In genomic region chr1:40476924-40477679, GRCh38 we compare ENCODE assay signal across 8 cellular contexts. TPM values are rescaled to one million over a fixed set of nuclear protein-coding genes. Genes with fewer than 3 reads are reported as not detected.
DNase-seq lines count a peak whose midpoint lies in the region; ATAC-seq and TF ChIP-seq lines count a peak whose summit lies in the region.

Gene ZFP69, plus strand, starts transcription at chr1:40477290. Its CDS starts 2,072 bp downstream, at chr1:40479362.

- ATAC-seq in HG02870 (IDR thresholded peaks at IDR 0.05; ENCODE audit: unreplicated experiment) (peak; percentile 58), lower lobe of right lung (peak; percentile 97)

- DNase-seq in GM12864 (ENCODE audit: low read depth) (no peak), NCI-H345 (lab: John Stamatoyannopoulos, UW) (peak; percentile 86), dermis blood vessel endothelial cell (peak; percentile 60), lower lobe of right lung (peak; percentile 85), SW 1271 (lab: John Stamatoyannopoulos, UW) (no peak)
- peak; percentile 40 to 42 for DNase-seq in activated CD4-positive, alpha-beta T cell treated with anti-CD3 and anti-CD28 coated beads, Interleukin-2, amount 50 U/mL, for 24 hours (ENCODE audit: low read depth in 1 of 2, low spot score in 1 of 2)
- peak in 2 of 3 donors; percentile 30 to 56 for DNase-seq in stimulated activated CD4-positive, alpha-beta T cell treated with anti-CD3 and anti-CD28 coated beads, TNF-alpha, amount 100 ng/mL, for 1 hour (ENCODE audit: low read depth in 3 of 3, low spot score in 1 of 3)

- TF ChIP-seq CTCF in GM12864 (IDR thresholded peaks at IDR 0.05; ENCODE audit: low read depth, low read length, missing control alignments) (no peak), lower lobe of right lung (IDR thresholded peaks at IDR 0.05) (no peak)

- intact Hi-C loops in lower lobe of right lung (cut with DNase I) = no loop called here

- H3K4me1 ChIP-seq in lower lobe of right lung = peaks cover 12% of the 10 kb centered on the region

- H3K36me3 ChIP-seq in lower lobe of right lung = no peaks in the 10 kb centered on the region

- H3K27ac ChIP-seq in lower lobe of right lung = peak within 1 kb of the TSS; percentile 77

- no peaks in the 10 kb centered on the region for H3K27me3 ChIP-seq in lower lobe of right lung (ENCODE audit: low read depth)

- peak within 1 kb of the TSS; percentile 78 for H3K4me3 ChIP-seq in GM12864 (ENCODE audit: low read depth, low read length)
- H3K4me3 ChIP-seq in lower lobe of right lung = peak within 1 kb of the TSS; percentile 93

- H3K9me3 ChIP-seq in lower lobe of right lung = peaks cover 19% of the 10 kb centered on the region

RNA-seq across cellular contexts. Expression of gene ZFP69, which starts in this region (rescaled TPM):
- total RNA-seq in dermis blood vessel endothelial cell (2.1 and 4.1 TPM in 2 replicates), lower lobe of right lung (3.6 TPM)

Comparison
In these comparisons a context has a peak if more than half of its experiments do, and no peak if none do; other contexts are left out.
1. DNase-seq: peak in NCI-H345 (single experiment), activated CD4-positive, alpha-beta T cell treated with anti-CD3 and anti-CD28 coated beads, Interleukin-2, amount 50 U/mL, for 24 hours (2 of 2), dermis blood vessel endothelial cell (single experiment), lower lobe of right lung (single experiment) and stimulated activated CD4-positive, alpha-beta T cell treated with anti-CD3 and anti-CD28 coated beads, TNF-alpha, amount 100 ng/mL, for 1 hour (2 of 3); none in GM12864 (single experiment) and SW 1271 (0 of 2).